Comparison of ENCODE assay signal across 9 cellular contexts in the genomic region with DNA sequence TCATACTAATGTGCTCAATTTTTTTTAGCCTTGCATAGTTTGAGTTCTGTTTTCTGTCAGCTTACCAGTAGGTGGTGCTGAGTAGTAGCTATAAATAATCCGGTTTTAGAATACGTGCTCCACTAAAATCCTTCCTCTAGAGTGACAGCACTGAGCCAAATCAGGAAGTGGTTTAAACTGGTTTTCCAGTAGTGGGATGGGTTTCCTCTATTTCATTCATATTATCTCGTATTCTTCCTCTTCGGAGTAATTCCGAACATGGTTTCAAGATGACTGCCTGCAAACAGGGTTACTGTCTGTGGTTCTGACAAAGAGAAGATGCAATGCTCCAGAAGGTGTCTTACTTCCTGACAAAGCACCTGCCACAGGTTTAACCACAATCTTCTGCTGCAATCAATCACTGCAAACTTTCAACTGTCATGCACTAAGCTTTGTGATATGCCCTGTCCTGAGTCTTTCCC.
DNase-seq lines count a peak whose midpoint lies in the region; ATAC-seq and TF ChIP-seq lines count a peak whose summit lies in the region.
"Had no signal": no experiment of that assay in that cellular context is flagged by ENCODE, and none has a peak within 500 bp of the region (broad histone marks: within the 10 kb centered on the region; RNA-seq: fewer than 3 reads in every experiment).

No MANE protein-coding gene starts in this region.

- H3K4me3 ChIP-seq in breast epithelium: no peak overlapping the region
- H3K4me3 ChIP-seq in epithelial cell of esophagus (ENCODE audit: low read length): no peak overlapping the region

- H3K9me3 ChIP-seq in breast epithelium: peaks cover 0 to 8% of the 10 kb centered on the region in 2 donors

- peaks cover 12% of the 10 kb centered on the region for H3K4me1 Mint-ChIP-seq in MCF 10A (ENCODE audit: insufficient read depth, unreplicated experiment)
- H3K4me1 Mint-ChIP-seq: brain had no signal

- no peaks in the 10 kb centered on the region for H3K36me3 ChIP-seq in breast epithelium

- no peaks in the 10 kb centered on the region for H3K4me1 ChIP-seq in breast epithelium

- no peak for TF ChIP-seq POLR2A in breast epithelium (IDR thresholded peaks at IDR 0.05)

- no TSS peak for BruUV-seq in MCF 10A (replicated peaks; lab: Mats Ljungman, UMichigan)

- no peaks in the 10 kb centered on the region for H3K9me3 Mint-ChIP-seq in MCF 10A (ENCODE audit: unreplicated experiment)

- intact Hi-C loops in MCF 10A (cut with micrococcal nuclease): no loop called here
- intact Hi-C loops in breast epithelium (cut with DNase I; ENCODE audit: low total_unique reads): no loop called here

- peak; percentile 45 for TF ChIP-seq CTCF in MCF 10A (IDR thresholded peaks at IDR 0.05; ENCODE audit: unreplicated experiment)
- TF ChIP-seq CTCF in breast epithelium (IDR thresholded peaks at IDR 0.05): no peak
- peak; percentile 34 for TF ChIP-seq CTCF in epithelial cell of esophagus (IDR thresholded peaks at IDR 0.05; ENCODE audit: insufficient read depth, low read depth, low read length, missing control alignments)

- H3K27me3 Mint-ChIP-seq in MCF 10A (ENCODE audit: insufficient read depth, unreplicated experiment): no peaks in the 10 kb centered on the region

- CTCF ChIA-PET in MCF 10A (lab: Yijun Ruan, JAX): interaction anchor here (0.6 to 1.0 kb wide), 3 partner anchors 193 to 1350 kb away, joined by 3 to 4 read pairs (median 3); no protein-coding TSS in a partner anchor

- H3K36me3 Mint-ChIP-seq in MCF 10A (ENCODE audit: insufficient read depth, unreplicated experiment): no peaks in the 10 kb centered on the region
- H3K36me3 Mint-ChIP-seq: brain had no signal

- no peak overlapping the region for H3K27ac Mint-ChIP-seq in MCF 10A (ENCODE audit: low read depth, unreplicated experiment)
- H3K27ac Mint-ChIP-seq: brain had no signal

- ATAC-seq in HG02763 (IDR thresholded peaks at IDR 0.05; ENCODE audit: unreplicated experiment) (peak; percentile 49), HG03108 (IDR thresholded peaks at IDR 0.05; ENCODE audit: unreplicated experiment) (no peak)

- H3K27me3 ChIP-seq in breast epithelium: no peaks in the 10 kb centered on the region

- POLR2A ChIA-PET in MCF 10A (lab: Yijun Ruan, JAX): no interaction called here

- no peak overlapping the region for H3K4me3 Mint-ChIP-seq in MCF 10A (ENCODE audit: unreplicated experiment)
- H3K4me3 Mint-ChIP-seq: brain had no signal

- no peak overlapping the region for H3K27ac ChIP-seq in breast epithelium

- DNase-seq in MCF 10A (ENCODE audit: unreplicated experiment) (peak; percentile 31), breast epithelium (ENCODE audit: low spot score in 2 of 2) (no peak), NCI-H2107 treated with DMSO at 0.1 percent for 48 hours (lab: John Stamatoyannopoulos, UW; ENCODE audit: unreplicated experiment) (peak; percentile 81), epithelial cell of esophagus (ENCODE audit: low read depth) (peak; percentile 33), DMS114 treated with DMSO at 0.1 percent for 48 hours (lab: John Stamatoyannopoulos, UW; ENCODE audit: unreplicated experiment) (no peak), NK-92 (lab: John Stamatoyannopoulos, UW; ENCODE audit: unreplicated experiment) (no peak)

Comparison
In these comparisons a context has a peak if more than half of its experiments do, and no peak if none do; other contexts are left out.
1. DNase-seq: peak in MCF 10A (single experiment), NCI-H2107 treated with DMSO at 0.1 percent for 48 hours (single experiment) and epithelial cell of esophagus (single experiment); none in breast epithelium (0 of 2), DMS114 treated with DMSO at 0.1 percent for 48 hours (single experiment) and NK-92 (single experiment).
2. CTCF ChIP-seq: peak in MCF 10A (single experiment) and epithelial cell of esophagus (single experiment); none in breast epithelium (0 of 3).